ENCODE assay signal across 25 cellular contexts in the genomic region with DNA sequence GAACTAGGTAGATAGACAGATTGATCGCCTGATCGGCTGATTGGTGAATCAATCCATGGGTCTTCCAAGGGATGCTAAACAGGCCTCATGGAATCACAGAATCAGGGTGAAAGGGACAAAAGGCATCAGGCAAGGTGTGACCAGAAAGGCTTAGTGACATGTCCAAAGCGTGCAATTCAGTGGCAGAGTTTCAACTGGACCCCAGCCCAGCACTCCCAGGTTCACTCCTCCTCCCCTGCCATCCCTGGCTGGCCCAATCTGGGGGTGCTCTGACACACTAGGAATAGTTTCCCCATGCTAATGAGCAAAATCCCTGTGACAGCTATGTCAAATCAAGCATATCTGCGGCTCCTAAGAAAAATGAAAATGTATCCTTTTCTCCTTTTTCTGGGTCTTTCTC. TPM values are rescaled to one million over a fixed set of nuclear protein-coding genes. Genes with fewer than 3 reads are reported as not detected.
A peak's percentile ranks its signal among the peaks of the same experiment; 100 is the strongest.
DNase-seq lines count a peak whose midpoint lies in the region; ATAC-seq and TF ChIP-seq lines count a peak whose summit lies in the region.
"Had no signal": no experiment of that assay in that cellular context is flagged by ENCODE, and none has a peak within 500 bp of the region (broad histone marks: within the 10 kb centered on the region; RNA-seq: fewer than 3 reads in every experiment).

No MANE protein-coding gene starts in this region.

- peaks cover 0 to 78% of the 10 kb centered on the region in 2 donors for H3K4me1 ChIP-seq in right atrium auricular region
- H3K4me1 ChIP-seq in BLaER1 treated with 17β-estradiol and CSF1 and Interleukin-3, amounts not matched to agents 10 nM and 100 nM: peaks cover 80 to 100% (median 98%) of the 10 kb centered on the region in 10 experiments
- peaks cover 11% of the 10 kb centered on the region for H3K4me1 ChIP-seq in Panc1 (ENCODE audit: control insufficient read depth, insufficient read depth, low read length)

- H3K9ac ChIP-seq in BLaER1 treated with 17β-estradiol and CSF1 and Interleukin-3, amounts not matched to agents 10 nM and 100 nM: peak overlapping the region in 6 of 11 experiments; percentile 26 to 82 (median 58); a peak in 7 of 22 replicates

- H4K20me1 ChIP-seq in BLaER1 treated with 17β-estradiol and CSF1 and Interleukin-3, amounts not matched to agents 10 nM and 100 nM: no peaks in the 10 kb centered on the region

- H3K27me3 ChIP-seq in right atrium auricular region: no peaks in the 10 kb centered on the region
- no peaks in the 10 kb centered on the region for H3K27me3 ChIP-seq in BLaER1 treated with 17β-estradiol and CSF1 and Interleukin-3, amounts not matched to agents 10 nM and 100 nM
- no peaks in the 10 kb centered on the region for H3K27me3 ChIP-seq in Panc1 (ENCODE audit: control insufficient read depth, insufficient read depth, low read length)

- intact Hi-C loops in Right ventricle myocardium superior (cut with DNase I): no loop called here
- intact Hi-C loops in Panc1 (cut with micrococcal nuclease; ENCODE audit: unreplicated experiment): no loop called here

- BruUV-seq in Panc1 (replicated peaks; lab: Mats Ljungman, UMichigan): no TSS peak

- H3K36me3 ChIP-seq in right atrium auricular region: no peaks in the 10 kb centered on the region
- no peaks in the 10 kb centered on the region for H3K36me3 ChIP-seq in BLaER1 treated with 17β-estradiol and CSF1 and Interleukin-3, amounts not matched to agents 10 nM and 100 nM
- H3K36me3 ChIP-seq in Panc1 (ENCODE audit: control insufficient read depth, insufficient read depth, low read length): no peaks in the 10 kb centered on the region

- DNase-seq in Right ventricle myocardium superior (no peak), right atrium auricular region (ENCODE audit: low spot score) (no peak), Panc1 (ENCODE audit: low read depth, low spot score) (no peak), mesenteric fat pad (ENCODE audit: low spot score) (peak; percentile 74)
- DNase-seq in effector CD8-positive, alpha-beta T cell (lab: John Stamatoyannopoulos, UW): no peak
- DNase-seq: AML-193; CD8-positive, alpha-beta memory T cell; DMS 273 treated with DMSO at 0.1 percent for 48 hours; DMS79; EL; GDM1; NCI-H1105; NCI-H2029; NCI-H446; NCI-H524 treated with DMSO at 0.1 percent for 48 hours; NCI-H774; PC-3; SHP77 had no signal

- peak overlapping the region in 9 of 11 experiments; percentile 72 to 92 (median 82); a peak in 15 of 22 replicates for H3K4me2 ChIP-seq in BLaER1 treated with 17β-estradiol and CSF1 and Interleukin-3, amounts not matched to agents 10 nM and 100 nM
- H3K4me2 ChIP-seq: A549 had no signal

- H3K27ac ChIP-seq in right atrium auricular region (no peak overlapping the region), Panc1 (ENCODE audit: low read length) (peak overlapping the region; percentile 48; the same call in 1 of the 2 replicates)
- peak overlapping the region; percentile 79 to 95 (median 92); a peak in 21 of 22 replicates for H3K27ac ChIP-seq in BLaER1 treated with 17β-estradiol and CSF1 and Interleukin-3, amounts not matched to agents 10 nM and 100 nM
- H3K27ac ChIP-seq: C4-2B had no signal

- in situ Hi-C loops in Panc1 (cut with HindIII; ENCODE audit: low pct_unique_long_range_greater_than_20kb, low sequenced_read_pairs): no loop called here

- POLR2A ChIA-PET in Panc1 (lab: Charles Lee): no interaction called here

- peak; percentile 22 for ATAC-seq in Right ventricle myocardium superior (ENCODE audit: poor library complexity)
- ATAC-seq in Panc1: no peak
- ATAC-seq in GM19467 (IDR thresholded peaks at IDR 0.05; ENCODE audit: unreplicated experiment): no peak
- ATAC-seq: A549, K562, PC-3 had no signal

- no peak overlapping the region for H3K4me3 ChIP-seq in right atrium auricular region
- no peak overlapping the region for H3K4me3 ChIP-seq in BLaER1 treated with 17β-estradiol and CSF1 and Interleukin-3, amounts not matched to agents 10 nM and 100 nM
- no peak overlapping the region for H3K4me3 ChIP-seq in Panc1 (ENCODE audit: low read depth in 2 of 2, low read length in 2 of 2)
- H3K4me3 ChIP-seq: A549, K562 had no signal

- CTCF ChIA-PET in Panc1 (lab: Charles Lee): no interaction called here

- TF ChIP-seq CTCF in right atrium auricular region (IDR thresholded peaks at IDR 0.05): no peak
- TF ChIP-seq CTCF in Panc1 (IDR thresholded peaks at IDR 0.05): no peak

- no peaks in the 10 kb centered on the region for H3K9me3 ChIP-seq in right atrium auricular region
- peaks cover 0 to 5% (median 0%) of the 10 kb centered on the region in 11 experiments; a peak in 1 of 22 replicates for H3K9me3 ChIP-seq in BLaER1 treated with 17β-estradiol and CSF1 and Interleukin-3, amounts not matched to agents 10 nM and 100 nM (replicated peaks in 1 of 11)
- H3K9me3 ChIP-seq in Panc1 (ENCODE audit: control insufficient read depth, insufficient read depth, low read depth, low read length): no peaks in the 10 kb centered on the region
- H3K9me3 ChIP-seq: A549 had no signal

RNA-seq across cellular contexts. Expression of gene NINJ2, which starts 50.4 kb away (rescaled TPM):
- total RNA-seq in Right ventricle myocardium superior (12.6 TPM), right atrium auricular region (1 to 10 TPM; 5.4 to 8.8 TPM), Panc1 (2021; ENCODE audit: unreplicated experiment) (1.9 TPM), mesenteric fat pad (18.5 TPM)
- 2.2 TPM for polyA plus RNA-seq in Panc1 (2012; ENCODE audit: insufficient read length)
- total RNA-seq: LHCN-M2, MCF 10A, PC-3 had no signal

Comparison
In these comparisons a context has a peak if more than half of its experiments do, and no peak if none do; other contexts are left out.
1. H3K27ac ChIP-seq: peak in BLaER1 treated with 17β-estradiol and CSF1 and Interleukin-3, amounts not matched to agents 10 nM and 100 nM (11 of 11) and Panc1 (single experiment); none in right atrium auricular region (0 of 2).